In the genomic region with DNA sequence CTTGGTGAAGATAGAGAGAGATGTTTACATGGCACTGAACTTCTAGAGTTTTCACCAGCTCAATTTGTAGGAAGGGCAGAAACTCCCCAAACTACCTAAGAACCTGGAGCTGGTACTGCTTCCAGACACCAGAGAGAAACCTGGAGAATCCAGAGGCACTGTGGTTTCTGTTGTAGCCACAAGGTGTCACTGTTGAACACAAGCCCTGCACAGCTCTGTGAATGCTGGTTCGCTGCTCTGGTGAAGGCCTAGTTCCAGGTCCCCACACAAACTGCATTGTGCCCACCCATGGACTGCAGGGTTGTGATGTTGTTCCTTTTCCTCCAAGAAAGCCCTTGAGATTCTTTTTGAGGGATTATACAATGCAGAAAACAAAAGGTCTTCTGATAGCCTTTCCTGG, we compare ENCODE assay signal across 11 cellular contexts.
DNase-seq lines count a peak whose midpoint lies in the region; FAIRE-seq and TF ChIP-seq lines count a peak whose summit lies in the region.
"Had no signal": no experiment of that assay in that cellular context is flagged by ENCODE, and none has a peak within 500 bp of the region (broad histone marks: within the 10 kb centered on the region; RNA-seq: fewer than 3 reads in every experiment).

No MANE protein-coding gene starts in this region.

- peaks cover 15% of the 10 kb centered on the region for H3K9me3 Mint-ChIP-seq in MCF 10A (ENCODE audit: unreplicated experiment)

- no peak overlapping the region for H3K27ac Mint-ChIP-seq in MCF 10A (ENCODE audit: low read depth, unreplicated experiment)

- H3K27ac ChIP-seq in breast epithelium (no peak overlapping the region), OCI-LY3 (ENCODE audit: low read length) (no peak overlapping the region)
- H3K27ac ChIP-seq: neutrophil had no signal

- H3K79me2 ChIP-seq in OCI-LY3 (ENCODE audit: low read length): no peaks in the 10 kb centered on the region

- intact Hi-C loops in MCF 10A (cut with micrococcal nuclease): no loop called here
- intact Hi-C loops in breast epithelium (cut with DNase I; ENCODE audit: low total_unique reads): no loop called here

- H3K36me3 ChIP-seq in breast epithelium: no peaks in the 10 kb centered on the region
- H3K36me3 ChIP-seq in OCI-LY3 (replicated peaks; ENCODE audit: low read depth, low read length): no peaks in the 10 kb centered on the region
- H3K36me3 ChIP-seq: neutrophil had no signal

- H4K20me1 ChIP-seq in OCI-LY3 (ENCODE audit: insufficient read depth, low read length): no peaks in the 10 kb centered on the region

- H3K9ac ChIP-seq in OCI-LY3 (ENCODE audit: low read length): no peak overlapping the region

- CTCF ChIA-PET in MCF 10A (lab: Yijun Ruan, JAX): interaction anchor here (0.6 to 1.1 kb wide), 2 partner anchors 113 to 1859 kb away, joined by 3 read pairs; no protein-coding TSS in a partner anchor

- FAIRE-seq in urothelium cell line (lab: Jason Lieb, UNC): peak; percentile 37

- H3K4me1 Mint-ChIP-seq in MCF 10A (ENCODE audit: insufficient read depth, unreplicated experiment): no peaks in the 10 kb centered on the region

- H3K27me3 Mint-ChIP-seq in MCF 10A (ENCODE audit: insufficient read depth, unreplicated experiment): no peaks in the 10 kb centered on the region

- H2AFZ ChIP-seq in OCI-LY3 (ENCODE audit: low read depth, low read length): no peak overlapping the region

- peaks cover 17 to 24% of the 10 kb centered on the region in 2 donors for H3K9me3 ChIP-seq in breast epithelium
- H3K9me3 ChIP-seq in OCI-LY3 (ENCODE audit: insufficient read depth, low read length): peaks cover 16% of the 10 kb centered on the region; the same call in 1 of the 2 replicates

- no peaks in the 10 kb centered on the region for H3K36me3 Mint-ChIP-seq in MCF 10A (ENCODE audit: insufficient read depth, unreplicated experiment)

- H3K4me3 Mint-ChIP-seq in MCF 10A (ENCODE audit: unreplicated experiment): no peak overlapping the region

- H3K27me3 ChIP-seq in breast epithelium (no peaks in the 10 kb centered on the region), OCI-LY3 (ENCODE audit: low read depth, low read length) (no peaks in the 10 kb centered on the region)

- H3K4me3 ChIP-seq in breast epithelium (no peak overlapping the region), OCI-LY3 (ENCODE audit: low read length) (no peak overlapping the region), fibroblast of mammary gland (ENCODE audit: control insufficient read depth, low read depth, low read length) (no peak overlapping the region)

- no peak overlapping the region for H3K4me2 ChIP-seq in OCI-LY3 (ENCODE audit: low read length)

- BruUV-seq in MCF 10A (replicated peaks; lab: Mats Ljungman, UMichigan): no TSS peak

- POLR2A ChIA-PET in MCF 10A (lab: Yijun Ruan, JAX): no interaction called here

- TF ChIP-seq CTCF in MCF 10A (IDR thresholded peaks at IDR 0.05; ENCODE audit: unreplicated experiment): peak; percentile 15
- TF ChIP-seq CTCF in breast epithelium (IDR thresholded peaks at IDR 0.05): no peak
- TF ChIP-seq CTCF in OCI-LY3 (IDR thresholded peaks at IDR 0.05; ENCODE audit: low read depth, low read length): peak; percentile 37
- TF ChIP-seq CTCF in fibroblast of mammary gland (conservative IDR thresholded peaks at IDR 0.05; ENCODE audit: control insufficient read depth, insufficient read depth, low read depth, low read length): peak; percentile 56

- no peak for DNase-seq in MCF 10A (ENCODE audit: unreplicated experiment)
- no peak for DNase-seq in breast epithelium (ENCODE audit: low spot score in 2 of 2)
- peak; percentile 21 for DNase-seq in fibroblast of mammary gland (ENCODE audit: low read depth)
- peak; percentile 57 for DNase-seq in urothelium cell line (ENCODE audit: low spot score)
- DNase-seq in NOMO-1 (lab: John Stamatoyannopoulos, UW; ENCODE audit: unreplicated experiment in 2 of 2): no peak
- no peak for DNase-seq in NCI-H1105 treated with DMSO at 0.1 percent for 48 hours (lab: John Stamatoyannopoulos, UW)
- DNase-seq in cortex of kidney (lab: John Stamatoyannopoulos, UW): no peak
- DNase-seq: NCI-H1092 treated with DMSO at 0.1 percent for 48 hours, SIG-M5 had no signal

- TF ChIP-seq POLR2A in breast epithelium (IDR thresholded peaks at IDR 0.05): no peak

- no peaks in the 10 kb centered on the region for H3K4me1 ChIP-seq in breast epithelium
- no peaks in the 10 kb centered on the region for H3K4me1 ChIP-seq in OCI-LY3 (ENCODE audit: low read length)

Comparison
In these comparisons a context has a peak if more than half of its experiments do, and no peak if none do; other contexts are left out.
1. CTCF ChIP-seq: peak in MCF 10A (single experiment), OCI-LY3 (single experiment) and fibroblast of mammary gland (single experiment); none in breast epithelium (0 of 3).
2. DNase-seq: peak in fibroblast of mammary gland (single experiment) and urothelium cell line (single experiment); none in MCF 10A (single experiment), breast epithelium (0 of 2), NOMO-1 (0 of 2), NCI-H1105 treated with DMSO at 0.1 percent for 48 hours (single experiment) and cortex of kidney (single experiment).